Comparison of ENCODE assay signal across 24 cellular contexts in the genomic region with DNA sequence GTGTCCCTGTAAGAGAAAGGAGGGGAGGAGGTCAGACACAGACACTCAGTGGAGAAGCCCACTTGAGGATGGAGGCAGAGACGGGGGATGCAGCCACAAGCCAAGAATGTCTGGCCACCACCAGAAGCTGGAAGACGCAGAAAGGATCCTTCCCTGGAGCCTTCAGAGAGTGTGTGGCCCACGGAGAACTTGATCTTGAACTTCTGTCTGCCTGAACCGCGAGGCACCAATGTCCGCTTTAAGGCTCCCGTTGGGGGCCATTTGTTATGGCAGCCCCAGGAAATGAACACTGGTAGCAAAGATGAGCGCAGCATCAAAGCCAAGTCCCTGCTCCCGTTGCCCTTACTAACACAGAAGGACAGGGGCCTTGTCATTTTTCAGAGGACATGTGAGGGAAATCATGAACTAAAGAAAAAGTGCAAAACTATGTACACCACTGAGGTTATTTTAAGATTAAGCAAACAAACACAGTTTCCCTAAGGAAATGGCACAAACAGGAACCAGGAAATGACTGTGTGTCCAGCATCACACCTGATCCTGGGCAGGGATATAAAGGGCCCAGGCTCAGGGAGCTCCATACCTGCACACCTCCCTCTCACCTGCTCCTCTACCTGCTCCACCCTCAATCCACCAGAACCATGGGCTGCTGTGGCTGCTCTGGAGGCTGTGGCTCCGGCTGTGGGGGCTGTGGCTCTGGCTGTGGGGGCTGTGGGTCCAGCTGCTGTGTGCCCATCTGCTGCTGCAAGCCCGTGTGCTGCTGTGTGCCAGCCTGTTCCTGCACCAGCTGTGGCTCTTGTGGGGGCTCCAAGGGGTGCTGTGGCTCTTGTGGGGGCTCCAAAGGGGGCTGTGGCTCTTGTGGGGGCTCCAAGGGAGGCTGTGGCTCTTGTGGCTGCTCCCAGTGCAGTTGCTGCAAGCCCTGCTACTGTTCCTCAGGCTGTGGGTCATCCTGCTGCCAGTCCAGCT. TPM values are rescaled to one million over a fixed set of nuclear protein-coding genes. Genes with fewer than 3 reads are reported as not detected.
"Had no signal": no experiment of that assay in that cellular context is flagged by ENCODE, and none has a peak within 500 bp of the region (broad histone marks: within the 10 kb centered on the region; RNA-seq: fewer than 3 reads in every experiment).

A gene with protein sequence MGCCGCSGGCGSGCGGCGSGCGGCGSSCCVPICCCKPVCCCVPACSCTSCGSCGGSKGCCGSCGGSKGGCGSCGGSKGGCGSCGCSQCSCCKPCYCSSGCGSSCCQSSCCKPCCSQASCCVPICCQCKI (plus strand): TSS at position 588 of the 963 bp plus-strand sequence. CDS start 51 bp downstream, at position 639.

- H3K27me3 Mint-ChIP-seq: type B pancreatic cell had no signal

- ATAC-seq: activated naive CD4-positive, alpha-beta T cell treated with anti-CD3 and anti-CD28 coated beads, Interleukin-2, amount 50 U/mL, for 72 hours; heart right ventricle; left cardiac atrium; naive thymus-derived CD4-positive, alpha-beta T cell; pancreas; right cardiac atrium; T-cell had no signal

- H3K27ac ChIP-seq: ascending aorta, heart right ventricle, pancreas, skin epidermis, thoracic aorta, vagina had no signal

- H3K4me3 ChIP-seq: ascending aorta, heart right ventricle, lung, pancreas, skin epidermis, thoracic aorta, vagina had no signal

- H3K4me3 Mint-ChIP-seq: T-cell had no signal

- DNase-seq: activated gamma-delta T cell treated with Interleukin-2 at 50 U/mL for 16 hours; activated T-cell treated with anti-CD3 and anti-CD28 coated beads, Interleukin-2, amount 50 U/mL, for 1 hour; central memory CD4-positive, alpha-beta T cell; heart right ventricle; left cardiac atrium; naive thymus-derived CD4-positive, alpha-beta T cell; pancreas; right cardiac atrium; stimulated activated CD4-positive, alpha-beta T cell treated with anti-CD3 and anti-CD28 coated beads, Interleukin-15, amount 100 ng/mL, for 24 hours; stimulated activated CD8-positive, alpha-beta memory T cell treated with anti-CD3 and anti-CD28 coated beads, Interleukin-4, amount 100 ng/mL, for 48 hours; stimulated activated naive CD4-positive, alpha-beta T cell treated with Interleukin-2 at 50 U/mL for 16 hours; T-cell had no signal

- H3K36me3 Mint-ChIP-seq: type B pancreatic cell had no signal

- H3K27me3 ChIP-seq: ascending aorta, vagina had no signal

- H3K36me3 ChIP-seq: ascending aorta, heart right ventricle, pancreas, thoracic aorta, vagina had no signal

- H3K9me3 ChIP-seq: ascending aorta, heart right ventricle, pancreas, thoracic aorta, vagina had no signal

- FAIRE-seq: colon, pancreas had no signal

- H3K27ac Mint-ChIP-seq: activated naive CD4-positive, alpha-beta T cell treated with anti-CD3 and anti-CD28 coated beads, Interleukin-2, amount 50 U/mL, for 72 hours; type B pancreatic cell had no signal

RNA-seq across cellular contexts. Expression of the gene that starts here (rescaled TPM):
- total RNA-seq: activated naive CD4-positive, alpha-beta T cell treated with anti-CD3 and anti-CD28 coated beads, Interleukin-2, amount 50 U/mL, for 72 hours; ascending aorta; epithelial cell of proximal tubule; fibroblast of villous mesenchyme; heart right ventricle; left cardiac atrium; lung; naive thymus-derived CD4-positive, alpha-beta T cell; pancreas; pulmonary artery endothelial cell; right cardiac atrium; T-cell; thoracic aorta; vagina had no signal
- polyA plus RNA-seq: adipose tissue; heart right ventricle; lung; naive thymus-derived CD4-positive, alpha-beta T cell; pancreas; right cardiac atrium had no signal
